In the genomic region with DNA sequence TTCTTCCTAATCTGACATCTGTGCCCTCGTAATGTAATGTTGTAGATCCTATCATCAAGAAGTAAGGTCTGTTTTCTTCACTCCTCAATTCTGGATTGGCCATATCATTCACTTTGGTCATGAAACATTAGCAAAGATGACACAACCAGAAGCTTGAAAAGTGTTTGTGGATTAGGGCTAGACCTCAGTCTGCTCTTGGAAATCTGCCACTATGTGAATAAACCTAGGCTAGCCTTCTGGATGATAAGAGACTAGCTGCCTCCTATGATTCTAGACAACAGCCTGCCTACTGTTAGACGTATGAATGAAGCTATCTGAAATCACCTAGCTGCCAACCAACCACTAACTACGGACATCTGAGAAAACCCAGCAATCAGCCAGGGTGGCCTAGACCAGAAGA, we compare ENCODE assay signal across 20 cellular contexts. TPM values are rescaled to one million over a fixed set of nuclear protein-coding genes. Genes with fewer than 3 reads are reported as not detected.
DNase-seq lines count a peak whose midpoint lies in the region; ATAC-seq and TF ChIP-seq lines count a peak whose summit lies in the region.
"Had no signal": no experiment of that assay in that cellular context is flagged by ENCODE, and none has a peak within 500 bp of the region (broad histone marks: within the 10 kb centered on the region; RNA-seq: fewer than 3 reads in every experiment).

No MANE protein-coding gene starts in this region.

- H3K23ac ChIP-seq in mesendoderm (ENCODE audit: low read length) = no peak overlapping the region

- H3K9ac ChIP-seq in mesendoderm (ENCODE audit: low read length) = no peak overlapping the region

- peaks cover 2% of the 10 kb centered on the region for H3K36me3 Mint-ChIP-seq in T-helper 17 cell (ENCODE audit: low read depth)

- H3K27ac ChIP-seq in brain microvascular endothelial cell (no peak overlapping the region), mesendoderm (ENCODE audit: low read depth, low read length) (no peak overlapping the region)

- no peak overlapping the region for H3K27ac Mint-ChIP-seq in T-helper 17 cell
- H3K27ac Mint-ChIP-seq: CD4-positive, CD25-positive, alpha-beta regulatory T cell; HFFc6 had no signal

- peak; percentile 17 for DNase-seq in M059J (ENCODE audit: low read depth)
- DNase-seq in SK-N-DZ (ENCODE audit: low spot score) = peak; percentile 88
- DNase-seq in brain microvascular endothelial cell = peak; percentile 13
- peak; percentile 70 for DNase-seq in mesendoderm
- no peak for DNase-seq in stimulated activated CD4-positive, alpha-beta T cell treated with anti-CD3 and anti-CD28 coated beads, Interleukin-4, amount 100 ng/mL, for 4 hours
- no peak for DNase-seq in T-helper 17 cell
- DNase-seq: ACHN; BE2C; C1 segment of cervical spinal cord; CD4-positive, CD25-positive, alpha-beta regulatory T cell; DMS153; DMS79; GDM1; GOT3; H7; HFFc6 had no signal

- H3K79me2 ChIP-seq in mesendoderm (ENCODE audit: control insufficient read depth, insufficient read depth, low read length) = no peaks in the 10 kb centered on the region

- no peak overlapping the region for H2BK120ac ChIP-seq in mesendoderm (ENCODE audit: low read depth, low read length)

- no peak overlapping the region for H3K4ac ChIP-seq in mesendoderm (ENCODE audit: low read depth, low read length)

- no peak overlapping the region for H3K4me2 ChIP-seq in mesendoderm (ENCODE audit: low read length)

- H3K4me1 ChIP-seq in mesendoderm (ENCODE audit: control insufficient read depth, low read depth, low read length) = no peaks in the 10 kb centered on the region
- H3K4me1 ChIP-seq: BE2C had no signal

- TF ChIP-seq CTCF in brain microvascular endothelial cell (IDR thresholded peaks at IDR 0.05; ENCODE audit: low read depth, low read length, missing control alignments) = no peak

- H3K27me3 ChIP-seq in brain microvascular endothelial cell (replicated peaks) (no peaks in the 10 kb centered on the region), mesendoderm (ENCODE audit: insufficient read depth, low read length, poor library complexity) (no peaks in the 10 kb centered on the region)
- H3K27me3 ChIP-seq: BE2C had no signal

- no peak overlapping the region for H2AK5ac ChIP-seq in mesendoderm (ENCODE audit: low read length)

- no peaks in the 10 kb centered on the region for H3K36me3 ChIP-seq in brain microvascular endothelial cell (replicated peaks)
- no peaks in the 10 kb centered on the region for H3K36me3 ChIP-seq in mesendoderm (ENCODE audit: control insufficient read depth, insufficient read depth, low read length)
- H3K36me3 ChIP-seq: BE2C had no signal

- no peak overlapping the region for H2BK15ac ChIP-seq in mesendoderm (replicated peaks; ENCODE audit: low read depth)

- in situ Hi-C loops in brain microvascular endothelial cell (cut with HindIII; ENCODE audit: low pct_ligation_motif_present, low sequenced_read_pairs) = no loop called here

- no peak overlapping the region for H3K18ac ChIP-seq in mesendoderm (ENCODE audit: low read length)

- no peak overlapping the region for H4K5ac ChIP-seq in mesendoderm (ENCODE audit: low read length)

- ATAC-seq in HG03039 (IDR thresholded peaks at IDR 0.05; ENCODE audit: unreplicated experiment) (no peak), T-helper 17 cell (no peak)
- ATAC-seq: HCT116, HepG2 had no signal

- H3K4me3 Mint-ChIP-seq in T-helper 17 cell = no peak overlapping the region
- H3K4me3 Mint-ChIP-seq: CD4-positive, CD25-positive, alpha-beta regulatory T cell; HFFc6 had no signal

- WGBS in mesendoderm (ENCODE audit: extremely low coverage, insufficient coverage, low lambda C conversion rate) = no CpG with 5 or more reads among the region's 3 CpGs

- no peak overlapping the region for H2BK5ac ChIP-seq in mesendoderm (ENCODE audit: low read length)

- no peak overlapping the region for H4K8ac ChIP-seq in mesendoderm (ENCODE audit: low read depth, low read length)

- no peak overlapping the region for H3K56ac ChIP-seq in mesendoderm (ENCODE audit: low read length)

- no peaks in the 10 kb centered on the region for H3K4me1 Mint-ChIP-seq in T-helper 17 cell
- H3K4me1 Mint-ChIP-seq: CD4-positive, CD25-positive, alpha-beta regulatory T cell had no signal

- no peaks in the 10 kb centered on the region for H3K79me1 ChIP-seq in mesendoderm (ENCODE audit: low read length)

- no peaks in the 10 kb centered on the region for H3K27me3 Mint-ChIP-seq in T-helper 17 cell

- no peaks in the 10 kb centered on the region for H3K9me3 ChIP-seq in T-helper 17 cell (ENCODE audit: control insufficient read depth, low read length, poor library complexity, severe bottlenecking)
- H3K9me3 ChIP-seq: BE2C had no signal

- H3K4me3 ChIP-seq in brain microvascular endothelial cell (ENCODE audit: low read depth, low read length) (no peak overlapping the region), mesendoderm (ENCODE audit: low read length) (no peak overlapping the region)

RNA-seq across cellular contexts. Expression of gene LYZ, which starts 38.7 kb away (rescaled TPM):
- total RNA-seq in M059J (2014; rRNA removed; shearing (Covaris generic)) = not detected in 2 replicates
- polyA plus RNA-seq in SK-N-DZ (2014; cell fraction: cytosol; rRNA removed) = 0.80 TPM in 1 of 2 replicates, not detected in the other
- 0.67 TPM in 1 of 2 replicates, not detected in the other for polyA plus RNA-seq in SK-N-DZ (2014; cell fraction: nucleus; rRNA removed)
- 0.08 TPM for polyA plus RNA-seq in mesendoderm (2013, experiment 1 of 2)
- polyA plus RNA-seq in mesendoderm (2013, experiment 2 of 2) = 0.06 TPM
- 100 to 1,000 TPM in 1 of 2 donors, 10 to 100 TPM in 1; 66.3 to 134 TPM for total RNA-seq in T-helper 17 cell
- total RNA-seq: Daoy, H7, HFFc6 had no signal

RNA-seq across cellular contexts. Expression of gene YEATS4, which starts 50.1 kb away (rescaled TPM):
- total RNA-seq in M059J (2014; rRNA removed; shearing (Covaris generic)) = 36.6 and 48.5 TPM in 2 replicates
- 75.6 and 163 TPM in 2 replicates for polyA plus RNA-seq in SK-N-DZ (2014; cell fraction: cytosol; rRNA removed)
- 67.5 and 93.0 TPM in 2 replicates for polyA plus RNA-seq in SK-N-DZ (2014; cell fraction: nucleus; rRNA removed)
- polyA plus RNA-seq in mesendoderm (2013, experiment 1 of 2) = 34.6 TPM
- 34.4 TPM for polyA plus RNA-seq in mesendoderm (2013, experiment 2 of 2)
- 10 to 100 TPM; 34.0 to 36.7 TPM for total RNA-seq in T-helper 17 cell

Comparison
In these comparisons a context has a peak if more than half of its experiments do, and no peak if none do; other contexts are left out.
1. DNase-seq: peak in M059J (single experiment), SK-N-DZ (single experiment), brain microvascular endothelial cell (single experiment) and mesendoderm (single experiment); none in stimulated activated CD4-positive, alpha-beta T cell treated with anti-CD3 and anti-CD28 coated beads, Interleukin-4, amount 100 ng/mL, for 4 hours (0 of 2) and T-helper 17 cell (0 of 3).
2. RNA of gene LYZ, which starts 38.7 kb away (total RNA-seq): 66.3 to 134 TPM in T-helper 17 cell; not detected in M059J; every median in the first group is over 10 times any median in the second.